In genomic region chr2:32061430-32061829, GRCh38 we compare ENCODE assay signal across 24 cellular contexts. TPM values are rescaled to one million over a fixed set of nuclear protein-coding genes. Genes with fewer than 3 reads are reported as not detected.
DNase-seq lines count a peak whose midpoint lies in the region; ATAC-seq and TF ChIP-seq lines count a peak whose summit lies in the region.
"Had no signal": no experiment of that assay in that cellular context is flagged by ENCODE, and none has a peak within 500 bp of the region (broad histone marks: within the 10 kb centered on the region; RNA-seq: fewer than 3 reads in every experiment).

No MANE protein-coding gene starts in this region.

- peaks cover 22% of the 10 kb centered on the region for H3K79me2 ChIP-seq in GM23338 (replicated peaks; ENCODE audit: insufficient read depth)
- H3K79me2 ChIP-seq in neural progenitor cell (ENCODE audit: low read depth) = peaks cover 22% of the 10 kb centered on the region

- H2AFZ ChIP-seq in GM23338 (peak overlapping the region; percentile 89), neural progenitor cell (replicated peaks) (peak overlapping the region; percentile 53)

- H4K20me1 ChIP-seq in GM23338 (replicated peaks; ENCODE audit: insufficient read depth) (no peaks in the 10 kb centered on the region), neural progenitor cell (ENCODE audit: low read depth) (no peaks in the 10 kb centered on the region)

- no peak overlapping the region for H3K9ac ChIP-seq in neural progenitor cell

- H3K4me1 ChIP-seq in GM23338 (ENCODE audit: insufficient read depth) (peaks cover 8% of the 10 kb centered on the region; the same call in 1 of the 2 replicates), neural progenitor cell (peaks cover 9% of the 10 kb centered on the region)
- H3K4me1 ChIP-seq: SJSA1 had no signal

- POLR2A ChIA-PET in activated CD4-positive, alpha-beta T cell treated with anti-CD3 and anti-CD28 coated beads, Interleukin-2, amount 10 ng/mL, durations not matched to agents 7 days and 5 days (lab: Charles Lee) = no interaction called here

- H3K9me2 ChIP-seq in GM23338 (ENCODE audit: insufficient read depth) = no peaks in the 10 kb centered on the region

- no peaks in the 10 kb centered on the region for H3K9me3 ChIP-seq in neural progenitor cell (ENCODE audit: low read depth)
- H3K9me3 ChIP-seq: A549; BLaER1 treated with 17β-estradiol and CSF1 and Interleukin-3, amounts not matched to agents 10 nM and 100 nM; SJSA1 had no signal

- TF ChIP-seq CTCF in GM23338 (conservative IDR thresholded peaks at IDR 0.05; ENCODE audit: low read depth in 2 of 2) = no peak
- TF ChIP-seq CTCF in neural progenitor cell (IDR thresholded peaks at IDR 0.05) = no peak

- no peak overlapping the region for H3K27ac Mint-ChIP-seq in activated CD4-positive, alpha-beta T cell treated with anti-CD3 and anti-CD28 coated beads, Interleukin-2, amount 10 ng/mL, durations not matched to agents 7 days and 5 days
- no peak overlapping the region for H3K27ac Mint-ChIP-seq in GM23338
- no peak overlapping the region for H3K27ac Mint-ChIP-seq in central memory CD8-positive, alpha-beta T cell (ENCODE audit: low read depth)
- H3K27ac Mint-ChIP-seq in neural progenitor cell = no peak overlapping the region
- H3K27ac Mint-ChIP-seq: HFFc6 had no signal

- peaks cover 3% of the 10 kb centered on the region; the same call in 1 of the 2 replicates for H3F3A ChIP-seq in GM23338 (replicated peaks; ENCODE audit: low read depth)
- peaks cover 26% of the 10 kb centered on the region for H3F3A ChIP-seq in neural progenitor cell (ENCODE audit: low read depth)

- peaks cover 9% of the 10 kb centered on the region for H3K36me3 Mint-ChIP-seq in activated CD4-positive, alpha-beta T cell treated with anti-CD3 and anti-CD28 coated beads, Interleukin-2, amount 10 ng/mL, durations not matched to agents 7 days and 5 days (ENCODE audit: low read depth)
- 0 out of 3 replicates have a peak, but pooled peaks cover 3% of the 10 kb centered on the region for H3K36me3 Mint-ChIP-seq in GM23338 (ENCODE audit: low read depth)
- H3K36me3 Mint-ChIP-seq in central memory CD8-positive, alpha-beta T cell (ENCODE audit: insufficient read depth) = peaks cover 15% of the 10 kb centered on the region
- H3K36me3 Mint-ChIP-seq in neural progenitor cell = peaks cover 5% of the 10 kb centered on the region

- no peak for DNase-seq in activated CD4-positive, alpha-beta T cell treated with anti-CD3 and anti-CD28 coated beads, Interleukin-2, amount 10 ng/mL, durations not matched to agents 7 days and 5 days
- no peak for DNase-seq in activated CD4-positive, alpha-beta T cell treated with anti-CD3 and anti-CD28 coated beads for 48 hours
- no peak for DNase-seq in GM23338 (ENCODE audit: low spot score)
- no peak for DNase-seq in central memory CD8-positive, alpha-beta T cell (ENCODE audit: low spot score in 2 of 2)
- DNase-seq in neural progenitor cell (ENCODE audit: low spot score) = no peak
- no peak for DNase-seq in SIG-M5 treated with dmso at 0.1 percent for 504 hours (lab: John Stamatoyannopoulos, UW; ENCODE audit: unreplicated experiment)
- no peak for DNase-seq in kidney tubule cell (ENCODE audit: low spot score)
- no peak for DNase-seq in NCI-H2227 treated with DMSO at 0.1 percent for 48 hours (lab: John Stamatoyannopoulos, UW)
- DNase-seq: activated CD4-positive, alpha-beta T cell treated with anti-CD3 and anti-CD28 coated beads for 4 hours; foreskin fibroblast; HFFc6; islet precursor cell; KBM-7; MV-4-11; NCI-H187; NCI-H345; PC-3; stimulated activated CD4-positive, alpha-beta T cell treated with anti-CD3 and anti-CD28 coated beads, Interleukin-4, amount 100 ng/mL, for 4 hours; T-helper 9 cell had no signal

- 0 out of 2 replicates have a peak overlapping the region, but pooled peaks have one; percentile 0 for H3K27ac ChIP-seq in GM23338 (ENCODE audit: low read depth)
- no peak overlapping the region for H3K27ac ChIP-seq in neural progenitor cell
- H3K27ac ChIP-seq: A549, SJSA1 had no signal

- no peaks in the 10 kb centered on the region for H3K27me3 ChIP-seq in GM23338 (ENCODE audit: insufficient read depth)
- H3K27me3 ChIP-seq in neural progenitor cell = no peaks in the 10 kb centered on the region
- H3K27me3 ChIP-seq: BLaER1 treated with 17β-estradiol and CSF1 and Interleukin-3, amounts not matched to agents 10 nM and 100 nM; hepatocyte; SJSA1 had no signal

- no peaks in the 10 kb centered on the region for H3K9me3 Mint-ChIP-seq in activated CD4-positive, alpha-beta T cell treated with anti-CD3 and anti-CD28 coated beads, Interleukin-2, amount 10 ng/mL, durations not matched to agents 7 days and 5 days
- H3K9me3 Mint-ChIP-seq in GM23338 (peaks cover 4% of the 10 kb centered on the region; the same call in 1 of the 3 replicates), neural progenitor cell (no peaks in the 10 kb centered on the region)
- no peaks in the 10 kb centered on the region for H3K9me3 Mint-ChIP-seq in central memory CD8-positive, alpha-beta T cell
- H3K9me3 Mint-ChIP-seq: dendritic cell treated with granulocyte-macrophage colony-stimulating factor and Interleukin-4, amounts not matched to agents 40 ng/mL and 50 ng/mL, for 4 days had no signal

- H3K4me3 Mint-ChIP-seq in activated CD4-positive, alpha-beta T cell treated with anti-CD3 and anti-CD28 coated beads, Interleukin-2, amount 10 ng/mL, durations not matched to agents 7 days and 5 days = peak overlapping the region; percentile 25
- H3K4me3 Mint-ChIP-seq in GM23338 (no peak overlapping the region), neural progenitor cell (peak overlapping the region; percentile 56)
- peak overlapping the region; percentile 95 for H3K4me3 Mint-ChIP-seq in central memory CD8-positive, alpha-beta T cell

- H3K36me3 ChIP-seq in GM23338 (ENCODE audit: insufficient read depth) (no peaks in the 10 kb centered on the region), neural progenitor cell (no peaks in the 10 kb centered on the region)

- CTCF ChIA-PET in activated CD4-positive, alpha-beta T cell treated with anti-CD3 and anti-CD28 coated beads, Interleukin-2, amount 10 ng/mL, durations not matched to agents 7 days and 5 days (lab: Charles Lee) = interaction anchor here (0.9 kb wide), 1 partner anchor 10 kb away, joined by 3 read pairs; no protein-coding TSS in a partner anchor

- H3K27me3 Mint-ChIP-seq in activated CD4-positive, alpha-beta T cell treated with anti-CD3 and anti-CD28 coated beads, Interleukin-2, amount 10 ng/mL, durations not matched to agents 7 days and 5 days = no peaks in the 10 kb centered on the region
- peaks cover 4% of the 10 kb centered on the region for H3K27me3 Mint-ChIP-seq in GM23338 (ENCODE audit: insufficient read depth, low read depth, poor library complexity)
- H3K27me3 Mint-ChIP-seq in central memory CD8-positive, alpha-beta T cell = no peaks in the 10 kb centered on the region
- peaks cover 6% of the 10 kb centered on the region for H3K27me3 Mint-ChIP-seq in neural progenitor cell (ENCODE audit: insufficient read depth, low read depth)
- H3K27me3 Mint-ChIP-seq: dendritic cell treated with granulocyte-macrophage colony-stimulating factor and Interleukin-4, amounts not matched to agents 40 ng/mL and 50 ng/mL, for 4 days had no signal

- ATAC-seq in GM23338 = no peak
- ATAC-seq in central memory CD8-positive, alpha-beta T cell (replicated peaks; ENCODE audit: extremely low read depth, poor library complexity, severe bottlenecking) = no peak
- ATAC-seq: A549, PC-3 had no signal

- H3K4me2 ChIP-seq in GM23338 (no peak overlapping the region), neural progenitor cell (no peak overlapping the region)

- H3K4me3 ChIP-seq in GM23338 (no peak overlapping the region), neural progenitor cell (no peak overlapping the region)
- H3K4me3 ChIP-seq: A549, SJSA1 had no signal

- H3K4me1 Mint-ChIP-seq in activated CD4-positive, alpha-beta T cell treated with anti-CD3 and anti-CD28 coated beads, Interleukin-2, amount 10 ng/mL, durations not matched to agents 7 days and 5 days = peaks cover 21% of the 10 kb centered on the region
- peaks cover 17% of the 10 kb centered on the region for H3K4me1 Mint-ChIP-seq in GM23338
- peaks cover 21% of the 10 kb centered on the region for H3K4me1 Mint-ChIP-seq in central memory CD8-positive, alpha-beta T cell
- H3K4me1 Mint-ChIP-seq in neural progenitor cell = peaks cover 17% of the 10 kb centered on the region

TF ChIP-seq in GM23338, 12 proteins besides CTCF, POLR2A, EP300 and RAD21 (continues in another document):
- no peak for TF ChIP-seq ZNF331 (CRISPR knock-in tag; IDR thresholded peaks at IDR 0.05; ENCODE audit: low read depth)
- no peak for TF ChIP-seq NANOG (IDR thresholded peaks at IDR 0.05; ENCODE audit: borderline replicate concordance)

RNA-seq across cellular contexts. Expression of gene SPAST, which starts 1.9 kb away (rescaled TPM):
- 10 to 100 TPM; 22.4 to 25.2 TPM for total RNA-seq in activated CD4-positive, alpha-beta T cell treated with anti-CD3 and anti-CD28 coated beads, Interleukin-2, amount 10 ng/mL, durations not matched to agents 7 days and 5 days
- total RNA-seq in GM23338 (2014; rRNA removed; shearing (Covaris generic)) = 33.9 and 37.6 TPM in 2 replicates
- polyA plus RNA-seq in GM23338 (2016; fragmentation: Nextera tagmentation; extraction: Ambion mirVana) = 15.5 and 19.4 TPM in 2 replicates
- 28.5 and 43.6 TPM in 2 replicates for total RNA-seq in neural progenitor cell (ENCODE audit: low replicate concordance)

RNA-seq across cellular contexts. Expression of gene DPY30, which starts 21.8 kb away (rescaled TPM):
- 10 to 100 TPM; 58.2 to 64.6 TPM for total RNA-seq in activated CD4-positive, alpha-beta T cell treated with anti-CD3 and anti-CD28 coated beads, Interleukin-2, amount 10 ng/mL, durations not matched to agents 7 days and 5 days
- total RNA-seq in GM23338 (2014; rRNA removed; shearing (Covaris generic)) = 156 and 176 TPM in 2 replicates
- polyA plus RNA-seq in GM23338 (2016; fragmentation: Nextera tagmentation; extraction: Ambion mirVana) = 518 and 520 TPM in 2 replicates
- 110 and 199 TPM in 2 replicates for total RNA-seq in neural progenitor cell (ENCODE audit: low replicate concordance)

RNA-seq across cellular contexts. Expression of gene MEMO1, which starts 50.6 kb away (rescaled TPM):
- total RNA-seq in activated CD4-positive, alpha-beta T cell treated with anti-CD3 and anti-CD28 coated beads, Interleukin-2, amount 10 ng/mL, durations not matched to agents 7 days and 5 days = 10 to 100 TPM; 50.1 to 52.3 TPM
- 37.3 and 39.1 TPM in 2 replicates for total RNA-seq in GM23338 (2014; rRNA removed; shearing (Covaris generic))
- 67.0 and 72.4 TPM in 2 replicates for polyA plus RNA-seq in GM23338 (2016; fragmentation: Nextera tagmentation; extraction: Ambion mirVana)
- 25.8 and 47.4 TPM in 2 replicates for total RNA-seq in neural progenitor cell (ENCODE audit: low replicate concordance)
